Comparison of ENCODE assay signal across 12 cellular contexts in genomic region chr12:124191024-124191359, GRCh38.
DNase-seq lines count a peak whose midpoint lies in the region; ATAC-seq, FAIRE-seq and TF ChIP-seq lines count a peak whose summit lies in the region.
"Had no signal": no experiment of that assay in that cellular context is flagged by ENCODE, and none has a peak within 500 bp of the region (broad histone marks: within the 10 kb centered on the region; RNA-seq: fewer than 3 reads in every experiment).

No MANE protein-coding gene starts in this region.

- H3K4me3 Mint-ChIP-seq in activated CD4-positive, alpha-beta T cell treated with anti-CD3 and anti-CD28 coated beads, Interleukin-2, amount 10 ng/mL, durations not matched to agents 24 days and 14 days = no peak overlapping the region

- 3% methylated on average over 3 of the region's 3 CpGs for WGBS in K562 (ENCODE audit: insufficient coverage, low coverage, missing lambda C conversion rate)
- WGBS in small intestine, 3 donors = 87 to 97% (median 93%) methylated on average over 3 of the region's 3 CpGs

- peaks cover 9% of the 10 kb centered on the region for H3K4me1 Mint-ChIP-seq in activated CD4-positive, alpha-beta T cell treated with anti-CD3 and anti-CD28 coated beads, Interleukin-2, amount 10 ng/mL, durations not matched to agents 24 days and 14 days

- H3K4me1 ChIP-seq in K562 (replicated peaks in 1 of 2; ENCODE audit: control insufficient read depth in 2 of 2, insufficient read depth in 2 of 2, low read length in 2 of 2) (peaks cover 3 to 17% of the 10 kb centered on the region in 2 experiments; a peak in 3 of 5 replicates), small intestine (ENCODE audit: control insufficient read depth in 2 of 2, insufficient read depth in 1 of 2, low read depth in 1 of 2, low read length in 1 of 2) (no peaks in the 10 kb centered on the region)
- H3K4me1 ChIP-seq: psoas muscle had no signal

- CTCF ChIA-PET in K562 (lab: Yijun Ruan, JAX; ENCODE audit: low intra/inter-chr PET ratio) = no interaction called here

- TF ChIP-seq POLR2A in K562 (conservative IDR thresholded peaks at IDR 0.05) = no peak

- H3K9me3 ChIP-seq in K562 (replicated peaks; ENCODE audit: control insufficient read depth, insufficient read depth, low read depth, low read length) = peaks cover 3% of the 10 kb centered on the region
- no peaks in the 10 kb centered on the region for H3K9me3 ChIP-seq in small intestine (ENCODE audit: control insufficient read depth, low read depth)
- H3K9me3 ChIP-seq: psoas muscle had no signal

- TF ChIP-seq EP300 in K562 (IDR thresholded peaks at IDR 0.05; ENCODE audit: low read length) = no peak

- H3K79me2 ChIP-seq in K562 (ENCODE audit: control insufficient read depth, insufficient read depth, low read length) = no peaks in the 10 kb centered on the region

- BruUV-seq in K562 (replicated peaks; lab: Mats Ljungman, UMichigan) = no TSS peak

- H3K4me3 ChIP-seq in K562 (no peak overlapping the region), small intestine (ENCODE audit: low read depth in 1 of 2, low read length in 2 of 2) (no peak overlapping the region)
- H3K4me3 ChIP-seq: psoas muscle had no signal

- FAIRE-seq in K562 (lab: Jason Lieb, UNC) (peak; percentile 96), small intestine (lab: Jason Lieb, UNC) (no peak)
- FAIRE-seq: kidney had no signal

- POLR2A ChIA-PET in K562 (lab: Yijun Ruan, JAX) = interaction anchor here (0.7 kb wide), 1 partner anchor 123 kb away, joined by 3 read pairs; no protein-coding TSS in a partner anchor

- no peak overlapping the region for H3K27ac ChIP-seq in K562 (ENCODE audit: extremely low read depth, low read depth, low read length)
- no peak overlapping the region for H3K27ac ChIP-seq in small intestine (ENCODE audit: low read depth in 1 of 2, low read length in 1 of 2)
- H3K27ac ChIP-seq: psoas muscle had no signal

- no peaks in the 10 kb centered on the region for H3K9me1 ChIP-seq in K562 (ENCODE audit: control insufficient read depth, insufficient read depth, low read length)

- peaks cover 8% of the 10 kb centered on the region for H3K9me3 Mint-ChIP-seq in activated CD4-positive, alpha-beta T cell treated with anti-CD3 and anti-CD28 coated beads, Interleukin-2, amount 10 ng/mL, durations not matched to agents 24 days and 14 days

- ATAC-seq in K562 (peak; percentile 99), HG03520 (IDR thresholded peaks at IDR 0.05; ENCODE audit: unreplicated experiment) (no peak), HG02623 (IDR thresholded peaks at IDR 0.05; ENCODE audit: unreplicated experiment) (no peak)

- peak; percentile 61 for DNase-seq in activated CD4-positive, alpha-beta T cell treated with anti-CD3 and anti-CD28 coated beads, Interleukin-2, amount 10 ng/mL, durations not matched to agents 24 days and 14 days
- DNase-seq in activated CD4-positive, alpha-beta T cell treated with anti-CD3 and anti-CD28 coated beads for 4 hours = no peak
- peak; percentile 54 for DNase-seq in NCI-H69 (lab: John Stamatoyannopoulos, UW)
- peak; percentile 61 to 86 (median 83) for DNase-seq in K562 (ENCODE audit: extremely low read depth in 1 of 4, low spot score in 3 of 4)
- peak; percentile 21 for DNase-seq in small intestine
- no peak for DNase-seq in NK-92 (lab: John Stamatoyannopoulos, UW; ENCODE audit: unreplicated experiment)
- DNase-seq: activated naive CD4-positive, alpha-beta T cell; psoas muscle; T-helper 9 cell had no signal

- H3K27me3 ChIP-seq in K562 (ENCODE audit: control insufficient read depth in 2 of 2, insufficient read depth in 2 of 2, low read length in 2 of 2) (peaks cover 34 to 57% of the 10 kb centered on the region in 2 experiments), small intestine (ENCODE audit: control insufficient read depth in 2 of 2, insufficient read depth in 2 of 2, low read length in 2 of 2) (no peaks in the 10 kb centered on the region)

- no peaks in the 10 kb centered on the region for H3K27me3 Mint-ChIP-seq in activated CD4-positive, alpha-beta T cell treated with anti-CD3 and anti-CD28 coated beads, Interleukin-2, amount 10 ng/mL, durations not matched to agents 24 days and 14 days

- no peaks in the 10 kb centered on the region for H3K36me3 Mint-ChIP-seq in activated CD4-positive, alpha-beta T cell treated with anti-CD3 and anti-CD28 coated beads, Interleukin-2, amount 10 ng/mL, durations not matched to agents 24 days and 14 days (ENCODE audit: low read depth)

- TF ChIP-seq CTCF in K562 (IDR thresholded peaks at IDR 0.05 in 2 of 3, conservative IDR thresholded peaks at IDR 0.05 in 1 of 3; ENCODE audit: insufficient read depth in 2 of 3, low read depth in 1 of 3, low read length in 3 of 3) = no peak

- in situ Hi-C loops in K562 (cut with MboI) = no loop called here

- no peak for TF ChIP-seq RAD21 in K562 (CRISPR knock-in tag; conservative IDR thresholded peaks at IDR 0.05 in 1 of 2, IDR thresholded peaks at IDR 0.05 in 1 of 2)

- intact Hi-C loops in activated CD4-positive, alpha-beta T cell treated with anti-CD3 and anti-CD28 coated beads, Interleukin-2, amount 10 ng/mL, durations not matched to agents 24 days and 14 days (cut with micrococcal nuclease) = no loop called here
- intact Hi-C loops in K562 (cut with micrococcal nuclease) = no loop called here

- H2AFZ ChIP-seq in K562 (ENCODE audit: low read depth, low read length) = peak overlapping the region; percentile 37

- no peak overlapping the region for H3K27ac Mint-ChIP-seq in activated CD4-positive, alpha-beta T cell treated with anti-CD3 and anti-CD28 coated beads, Interleukin-2, amount 10 ng/mL, durations not matched to agents 24 days and 14 days

- 0 out of 4 replicates have a peak overlapping the region, but pooled peaks of 1 of the 2 experiments have one; percentile 1 for H3K9ac ChIP-seq in K562 (ENCODE audit: insufficient read depth in 1 of 2, low read depth in 2 of 2, low read length in 2 of 2)

- no peaks in the 10 kb centered on the region for H4K20me1 ChIP-seq in K562 (replicated peaks; ENCODE audit: control insufficient read depth, insufficient read depth, low read length)

- H3K36me3 ChIP-seq in K562 (ENCODE audit: control insufficient read depth, insufficient read depth, low read length) = no peaks in the 10 kb centered on the region
- H3K36me3 ChIP-seq in small intestine (ENCODE audit: control insufficient read depth in 2 of 2, insufficient read depth in 2 of 2, low read length in 2 of 2) = no peaks in the 10 kb centered on the region

- H3K4me2 ChIP-seq in K562 (ENCODE audit: insufficient read depth, low read length) = peak overlapping the region; percentile 44; the same call in 1 of the 2 replicates

TF ChIP-seq in K562, 482 proteins besides CTCF, POLR2A, EP300 and RAD21 (continues in another document):
- TF ChIP-seq E2F5 (CRISPR knock-in tag; IDR thresholded peaks at IDR 0.05) = no peak
- no peak for TF ChIP-seq ZNF311 (CRISPR knock-in tag; IDR thresholded peaks at IDR 0.05)
- no peak for TF ChIP-seq SNRNP70 (optimal IDR thresholded peaks at IDR 0.05; ENCODE audit: low read depth, low read length)
- no peak for TF ChIP-seq ZBTB7A (IDR thresholded peaks at IDR 0.05; ENCODE audit: borderline replicate concordance, control insufficient read depth, low read depth, low read length)
- no peak for TF ChIP-seq GABPA (tag; conservative IDR thresholded peaks at IDR 0.05; ENCODE audit: low read depth)
- TF ChIP-seq ZNF707 (CRISPR knock-in tag; conservative IDR thresholded peaks at IDR 0.05) = no peak
- no peak for TF ChIP-seq SMARCB1 (IDR thresholded peaks at IDR 0.05; ENCODE audit: insufficient read length, low read depth)
- no peak for TF ChIP-seq ZNF780A (CRISPR knock-in tag; IDR thresholded peaks at IDR 0.05)
- TF ChIP-seq ZNF184 (CRISPR knock-in tag; IDR thresholded peaks at IDR 0.05) = no peak
- no peak for TF ChIP-seq RB1 (IDR thresholded peaks at IDR 0.05; ENCODE audit: low read depth)
- no peak for TF ChIP-seq FOXK1 (CRISPR knock-in tag; IDR thresholded peaks at IDR 0.05; ENCODE audit: borderline replicate concordance)
- no peak for TF ChIP-seq TGIF2 (CRISPR knock-in tag; IDR thresholded peaks at IDR 0.05)
- TF ChIP-seq ATF3 (IDR thresholded peaks at IDR 0.05) = peak; percentile 76
- TF ChIP-seq ATF3 (CRISPR knock-in tag; conservative IDR thresholded peaks at IDR 0.05) = no peak
- peak; percentile 39; the same call in 1 of the 2 replicates for TF ChIP-seq RBFOX2 (IDR thresholded peaks at IDR 0.05; ENCODE audit: low read depth, low read length)
- TF ChIP-seq MYNN (IDR thresholded peaks at IDR 0.05) = no peak
- no peak for TF ChIP-seq MYNN (CRISPR knock-in tag; IDR thresholded peaks at IDR 0.05)
- TF ChIP-seq ZNF551 (CRISPR knock-in tag; IDR thresholded peaks at IDR 0.05) = no peak
- no peak for TF ChIP-seq NRF1 (conservative IDR thresholded peaks at IDR 0.05 in 1 of 2, IDR thresholded peaks at IDR 0.05 in 1 of 2)
- TF ChIP-seq CEBPB (tag; IDR thresholded peaks at IDR 0.05) = no peak

Comparison
In these comparisons a context has a peak if more than half of its experiments do, and no peak if none do; other contexts are left out.
1. DNase-seq: peak in activated CD4-positive, alpha-beta T cell treated with anti-CD3 and anti-CD28 coated beads, Interleukin-2, amount 10 ng/mL, durations not matched to agents 24 days and 14 days (single experiment), NCI-H69 (single experiment), K562 (4 of 4) and small intestine (single experiment); none in activated CD4-positive, alpha-beta T cell treated with anti-CD3 and anti-CD28 coated beads for 4 hours (0 of 2) and NK-92 (single experiment).